In the genomic region with DNA sequence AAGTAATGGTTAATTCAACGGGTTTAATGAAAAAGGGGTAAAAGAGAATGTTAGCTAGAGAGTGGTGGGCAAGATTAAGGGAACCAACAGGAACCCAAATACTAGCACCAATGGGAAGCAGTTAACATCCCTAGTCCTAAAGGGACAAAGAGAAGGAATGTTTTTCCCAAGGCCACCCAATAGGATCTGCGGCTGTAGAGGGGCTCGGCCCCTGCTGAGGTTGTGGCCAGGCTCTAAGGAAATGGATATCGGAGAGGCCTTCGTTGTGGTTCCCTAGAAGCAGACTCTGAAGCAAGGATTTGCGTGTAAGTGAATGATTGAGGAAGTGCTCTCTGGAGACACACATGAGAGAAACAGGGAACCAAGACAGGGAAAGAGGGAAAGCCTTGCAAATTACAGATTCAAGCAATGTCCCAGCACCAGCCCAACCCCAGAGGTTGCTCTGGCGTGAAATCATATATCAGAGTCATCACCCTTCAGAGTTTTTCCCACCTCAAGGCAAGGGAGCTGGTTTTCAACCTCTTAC, we compare ENCODE assay signal across 2 cellular contexts.
TF ChIP-seq lines count a peak whose summit lies in the region.

No MANE protein-coding gene starts in this region.

TF ChIP-seq in GM23338, 12 proteins besides CTCF, POLR2A, EP300 and RAD21 (continued from another document):
- TF ChIP-seq, protein P1, sequence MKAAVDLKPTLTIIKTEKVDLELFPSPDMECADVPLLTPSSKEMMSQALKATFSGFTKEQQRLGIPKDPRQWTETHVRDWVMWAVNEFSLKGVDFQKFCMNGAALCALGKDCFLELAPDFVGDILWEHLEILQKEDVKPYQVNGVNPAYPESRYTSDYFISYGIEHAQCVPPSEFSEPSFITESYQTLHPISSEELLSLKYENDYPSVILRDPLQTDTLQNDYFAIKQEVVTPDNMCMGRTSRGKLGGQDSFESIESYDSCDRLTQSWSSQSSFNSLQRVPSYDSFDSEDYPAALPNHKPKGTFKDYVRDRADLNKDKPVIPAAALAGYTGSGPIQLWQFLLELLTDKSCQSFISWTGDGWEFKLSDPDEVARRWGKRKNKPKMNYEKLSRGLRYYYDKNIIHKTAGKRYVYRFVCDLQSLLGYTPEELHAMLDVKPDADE (IDR thresholded peaks at IDR 0.05): no peak
- TF ChIP-seq POLR2AphosphoS5 (IDR thresholded peaks at IDR 0.05; ENCODE audit: low read depth): no peak
- TF ChIP-seq CREB1 (CRISPR knock-in tag; IDR thresholded peaks at IDR 0.05; ENCODE audit: low read depth): no peak
- TF ChIP-seq STAT1 (IDR thresholded peaks at IDR 0.05; ENCODE audit: unreplicated experiment): no peak
TF ChIP-seq in GM23338: peak in this region for 0.

TF ChIP-seq in K562, 482 proteins besides CTCF, POLR2A, EP300 and RAD21:
- no peak for TF ChIP-seq AFF1 (IDR thresholded peaks at IDR 0.05; ENCODE audit: low read depth in 1 of 2, partially characterized antibody in 2 of 2)
- TF ChIP-seq SPI1 (IDR thresholded peaks at IDR 0.05; ENCODE audit: borderline replicate concordance, low read depth, low read length): peak; percentile 64; the same call in 1 of the 2 replicates
- TF ChIP-seq, protein P2, sequence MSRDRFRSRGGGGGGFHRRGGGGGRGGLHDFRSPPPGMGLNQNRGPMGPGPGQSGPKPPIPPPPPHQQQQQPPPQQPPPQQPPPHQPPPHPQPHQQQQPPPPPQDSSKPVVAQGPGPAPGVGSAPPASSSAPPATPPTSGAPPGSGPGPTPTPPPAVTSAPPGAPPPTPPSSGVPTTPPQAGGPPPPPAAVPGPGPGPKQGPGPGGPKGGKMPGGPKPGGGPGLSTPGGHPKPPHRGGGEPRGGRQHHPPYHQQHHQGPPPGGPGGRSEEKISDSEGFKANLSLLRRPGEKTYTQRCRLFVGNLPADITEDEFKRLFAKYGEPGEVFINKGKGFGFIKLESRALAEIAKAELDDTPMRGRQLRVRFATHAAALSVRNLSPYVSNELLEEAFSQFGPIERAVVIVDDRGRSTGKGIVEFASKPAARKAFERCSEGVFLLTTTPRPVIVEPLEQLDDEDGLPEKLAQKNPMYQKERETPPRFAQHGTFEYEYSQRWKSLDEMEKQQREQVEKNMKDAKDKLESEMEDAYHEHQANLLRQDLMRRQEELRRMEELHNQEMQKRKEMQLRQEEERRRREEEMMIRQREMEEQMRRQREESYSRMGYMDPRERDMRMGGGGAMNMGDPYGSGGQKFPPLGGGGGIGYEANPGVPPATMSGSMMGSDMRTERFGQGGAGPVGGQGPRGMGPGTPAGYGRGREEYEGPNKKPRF (IDR thresholded peaks at IDR 0.05; ENCODE audit: low read depth, low read length): no peak
- TF ChIP-seq ZNF668 (CRISPR knock-in tag; IDR thresholded peaks at IDR 0.05): no peak
- no peak for TF ChIP-seq MYBL2 (IDR thresholded peaks at IDR 0.05; ENCODE audit: low read depth)
- no peak for TF ChIP-seq MYBL2 (CRISPR knock-in tag; IDR thresholded peaks at IDR 0.05; ENCODE audit: borderline replicate concordance)
- TF ChIP-seq PTRF (tag; IDR thresholded peaks at IDR 0.05): no peak
- no peak for TF ChIP-seq ZNF79 (CRISPR knock-in tag; IDR thresholded peaks at IDR 0.05; ENCODE audit: low read depth)
